Comparison of ENCODE assay signal across 28 cellular contexts in genomic region chr10:125848371-125848770, GRCh38. TPM values are rescaled to one million over a fixed set of nuclear protein-coding genes. Genes with fewer than 3 reads are reported as not detected.
"Had no signal": no experiment of that assay in that cellular context is flagged by ENCODE, and none has a peak within 500 bp of the region (broad histone marks: within the 10 kb centered on the region; RNA-seq: fewer than 3 reads in every experiment).

No MANE protein-coding gene starts in this region.

- H3K27ac ChIP-seq: neural progenitor cell, parathyroid adenoma, psoas muscle, skin epidermis, spleen, suprapubic skin, testis, tibial artery, transverse colon, upper lobe of right lung, uterus had no signal

- H3K9ac ChIP-seq: neural progenitor cell, parathyroid adenoma had no signal

- DNase-seq: natural killer cell; occipital lobe; ovary; posterior cingulate gyrus; psoas muscle; right cardiac atrium; spleen; stimulated activated CD4-positive, alpha-beta T cell treated with anti-CD3 and anti-CD28 coated beads, Interleukin-12 subunit alpha, Interleukin-12 subunit beta, amount 100 ng/mL, for 4 hours; stimulated activated CD4-positive, alpha-beta T cell treated with anti-CD3 and anti-CD28 coated beads, Interleukin-1b, Interleukin-23, amount 100 ng/mL, for 48 hours; stimulated activated CD4-positive, alpha-beta T cell treated with anti-CD3 and anti-CD28 coated beads, Interleukin-4, amount 100 ng/mL, for 1 hour; stimulated activated CD4-positive, alpha-beta T cell treated with anti-CD3 and anti-CD28 coated beads, Interleukin-4, amount 100 ng/mL, for 4 hours; stimulated activated CD8-positive, alpha-beta memory T cell treated with anti-CD3 and anti-CD28 coated beads, Interleukin-4, amount 100 ng/mL, for 48 hours; stimulated activated naive CD4-positive, alpha-beta T cell; stimulated activated naive CD8-positive, alpha-beta T cell treated with anti-CD3 and anti-CD28 coated beads, Interleukin-15, amount 100 ng/mL, for 72 hours; stimulated activated naive CD8-positive, alpha-beta T cell treated with anti-CD3 and anti-CD28 coated beads, Interleukin-15, Interleukin-2, amounts not matched to agents 100 U/mL and 50 U/mL, for 24 hours; substantia nigra; testis; tibial artery; transverse colon; upper lobe of right lung; uterus had no signal

- H3K27me3 ChIP-seq: neural progenitor cell, ovary, spleen, suprapubic skin, testis, tibial artery, transverse colon, upper lobe of right lung, uterus had no signal

- H3K36me3 ChIP-seq: neural progenitor cell, ovary, uterus had no signal

- H3K4me2 ChIP-seq: neural progenitor cell, smooth muscle cell had no signal

- ATAC-seq: natural killer cell; psoas muscle; right cardiac atrium; sciatic nerve; stimulated activated memory B cell treated with anti-CD40 and anti-IgM and Interleukin-4, amounts not matched to agents 10 μg/mL and 1 μg/mL and 100 μg/mL, for 72 hours; stimulated activated naive CD8-positive, alpha-beta T cell treated with anti-CD3 and anti-CD28 coated beads, Interleukin-15, amount 100 ng/mL, for 72 hours; stimulated activated naive CD8-positive, alpha-beta T cell treated with anti-CD3 and anti-CD28 coated beads, Interleukin-15, Interleukin-2, amounts not matched to agents 100 U/mL and 50 U/mL, for 24 hours; upper lobe of right lung had no signal

- H3K4me3 ChIP-seq: neural progenitor cell, ovary, psoas muscle, skin epidermis, smooth muscle cell, spleen, suprapubic skin, testis, tibial artery, transverse colon, upper lobe of right lung, uterus had no signal

- H3K9me3 ChIP-seq: ovary, psoas muscle, spleen, suprapubic skin, testis, tibial artery, transverse colon, upper lobe of right lung, uterus had no signal

- H2AFZ ChIP-seq: neural progenitor cell, parathyroid adenoma had no signal

- H3K4me1 ChIP-seq: neural progenitor cell, parathyroid adenoma, psoas muscle, suprapubic skin, tibial artery, transverse colon, upper lobe of right lung had no signal

RNA-seq across cellular contexts. Expression of gene FANK1, which starts 48.0 kb away (rescaled TPM):
- total RNA-seq: natural killer cell had no signal
